Comparison of ENCODE assay signal across 1 cellular context in genomic region chr1:172531846-172532699, GRCh38.
A peak's percentile ranks its signal among the peaks of the same experiment; 100 is the strongest.
TF ChIP-seq lines count a peak whose summit lies in the region.

No MANE protein-coding gene starts in this region.

TF ChIP-seq in K562, 482 proteins besides CTCF, POLR2A, EP300 and RAD21 (continued from another document and continues in another):
- TF ChIP-seq, protein P1, sequence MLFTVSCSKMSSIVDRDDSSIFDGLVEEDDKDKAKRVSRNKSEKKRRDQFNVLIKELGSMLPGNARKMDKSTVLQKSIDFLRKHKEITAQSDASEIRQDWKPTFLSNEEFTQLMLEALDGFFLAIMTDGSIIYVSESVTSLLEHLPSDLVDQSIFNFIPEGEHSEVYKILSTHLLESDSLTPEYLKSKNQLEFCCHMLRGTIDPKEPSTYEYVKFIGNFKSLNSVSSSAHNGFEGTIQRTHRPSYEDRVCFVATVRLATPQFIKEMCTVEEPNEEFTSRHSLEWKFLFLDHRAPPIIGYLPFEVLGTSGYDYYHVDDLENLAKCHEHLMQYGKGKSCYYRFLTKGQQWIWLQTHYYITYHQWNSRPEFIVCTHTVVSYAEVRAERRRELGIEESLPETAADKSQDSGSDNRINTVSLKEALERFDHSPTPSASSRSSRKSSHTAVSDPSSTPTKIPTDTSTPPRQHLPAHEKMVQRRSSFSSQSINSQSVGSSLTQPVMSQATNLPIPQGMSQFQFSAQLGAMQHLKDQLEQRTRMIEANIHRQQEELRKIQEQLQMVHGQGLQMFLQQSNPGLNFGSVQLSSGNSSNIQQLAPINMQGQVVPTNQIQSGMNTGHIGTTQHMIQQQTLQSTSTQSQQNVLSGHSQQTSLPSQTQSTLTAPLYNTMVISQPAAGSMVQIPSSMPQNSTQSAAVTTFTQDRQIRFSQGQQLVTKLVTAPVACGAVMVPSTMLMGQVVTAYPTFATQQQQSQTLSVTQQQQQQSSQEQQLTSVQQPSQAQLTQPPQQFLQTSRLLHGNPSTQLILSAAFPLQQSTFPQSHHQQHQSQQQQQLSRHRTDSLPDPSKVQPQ (CRISPR knock-in tag; IDR thresholded peaks at IDR 0.05; ENCODE audit: borderline replicate concordance): no peak
- TF ChIP-seq CEBPB (tag; IDR thresholded peaks at IDR 0.05): peak; percentile 52
- TF ChIP-seq NCOA4 (IDR thresholded peaks at IDR 0.05; ENCODE audit: partially characterized antibody): no peak
- TF ChIP-seq ATF7 (IDR thresholded peaks at IDR 0.05): peak; percentile 99
- no peak for TF ChIP-seq POLR3A (IDR thresholded peaks at IDR 0.05; ENCODE audit: borderline replicate concordance, extremely low read depth, insufficient read depth, insufficient read length)
- no peak for TF ChIP-seq NFXL1 (CRISPR knock-in tag; IDR thresholded peaks at IDR 0.05)
- TF ChIP-seq, protein P2, sequence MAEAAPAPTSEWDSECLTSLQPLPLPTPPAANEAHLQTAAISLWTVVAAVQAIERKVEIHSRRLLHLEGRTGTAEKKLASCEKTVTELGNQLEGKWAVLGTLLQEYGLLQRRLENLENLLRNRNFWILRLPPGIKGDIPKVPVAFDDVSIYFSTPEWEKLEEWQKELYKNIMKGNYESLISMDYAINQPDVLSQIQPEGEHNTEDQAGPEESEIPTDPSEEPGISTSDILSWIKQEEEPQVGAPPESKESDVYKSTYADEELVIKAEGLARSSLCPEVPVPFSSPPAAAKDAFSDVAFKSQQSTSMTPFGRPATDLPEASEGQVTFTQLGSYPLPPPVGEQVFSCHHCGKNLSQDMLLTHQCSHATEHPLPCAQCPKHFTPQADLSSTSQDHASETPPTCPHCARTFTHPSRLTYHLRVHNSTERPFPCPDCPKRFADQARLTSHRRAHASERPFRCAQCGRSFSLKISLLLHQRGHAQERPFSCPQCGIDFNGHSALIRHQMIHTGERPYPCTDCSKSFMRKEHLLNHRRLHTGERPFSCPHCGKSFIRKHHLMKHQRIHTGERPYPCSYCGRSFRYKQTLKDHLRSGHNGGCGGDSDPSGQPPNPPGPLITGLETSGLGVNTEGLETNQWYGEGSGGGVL (CRISPR knock-in tag; IDR thresholded peaks at IDR 0.05): no peak
- no peak for TF ChIP-seq ZNF695 (CRISPR knock-in tag; IDR thresholded peaks at IDR 0.05)
- TF ChIP-seq PHF21A (IDR thresholded peaks at IDR 0.05; ENCODE audit: borderline replicate concordance, low read depth): no peak
- TF ChIP-seq PHF20 (IDR thresholded peaks at IDR 0.05; ENCODE audit: partially characterized antibody): no peak
- no peak for TF ChIP-seq ZNF324 (CRISPR knock-in tag; IDR thresholded peaks at IDR 0.05)
- no peak for TF ChIP-seq CHD4 (IDR thresholded peaks at IDR 0.05; ENCODE audit: insufficient read depth, insufficient replicate concordance, low read depth, low read length, poor library complexity, severe bottlenecking)
- TF ChIP-seq ZNF274 (IDR thresholded peaks at IDR 0.05; ENCODE audit: borderline replicate concordance, low read depth, low read length): no peak
- TF ChIP-seq WHSC1 (IDR thresholded peaks at IDR 0.05; ENCODE audit: low read length): no peak
- TF ChIP-seq, protein P3, sequence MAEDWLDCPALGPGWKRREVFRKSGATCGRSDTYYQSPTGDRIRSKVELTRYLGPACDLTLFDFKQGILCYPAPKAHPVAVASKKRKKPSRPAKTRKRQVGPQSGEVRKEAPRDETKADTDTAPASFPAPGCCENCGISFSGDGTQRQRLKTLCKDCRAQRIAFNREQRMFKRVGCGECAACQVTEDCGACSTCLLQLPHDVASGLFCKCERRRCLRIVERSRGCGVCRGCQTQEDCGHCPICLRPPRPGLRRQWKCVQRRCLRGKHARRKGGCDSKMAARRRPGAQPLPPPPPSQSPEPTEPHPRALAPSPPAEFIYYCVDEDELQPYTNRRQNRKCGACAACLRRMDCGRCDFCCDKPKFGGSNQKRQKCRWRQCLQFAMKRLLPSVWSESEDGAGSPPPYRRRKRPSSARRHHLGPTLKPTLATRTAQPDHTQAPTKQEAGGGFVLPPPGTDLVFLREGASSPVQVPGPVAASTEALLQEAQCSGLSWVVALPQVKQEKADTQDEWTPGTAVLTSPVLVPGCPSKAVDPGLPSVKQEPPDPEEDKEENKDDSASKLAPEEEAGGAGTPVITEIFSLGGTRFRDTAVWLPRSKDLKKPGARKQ (CRISPR knock-in tag; IDR thresholded peaks at IDR 0.05): no peak
- TF ChIP-seq MCM2 (IDR thresholded peaks at IDR 0.05; ENCODE audit: low read depth): no peak
- TF ChIP-seq, protein P4, sequence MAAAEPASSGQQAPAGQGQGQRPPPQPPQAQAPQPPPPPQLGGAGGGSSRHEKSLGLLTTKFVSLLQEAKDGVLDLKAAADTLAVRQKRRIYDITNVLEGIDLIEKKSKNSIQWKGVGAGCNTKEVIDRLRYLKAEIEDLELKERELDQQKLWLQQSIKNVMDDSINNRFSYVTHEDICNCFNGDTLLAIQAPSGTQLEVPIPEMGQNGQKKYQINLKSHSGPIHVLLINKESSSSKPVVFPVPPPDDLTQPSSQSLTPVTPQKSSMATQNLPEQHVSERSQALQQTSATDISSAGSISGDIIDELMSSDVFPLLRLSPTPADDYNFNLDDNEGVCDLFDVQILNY (CRISPR knock-in tag; IDR thresholded peaks at IDR 0.05): peak; percentile 29; the same call in 1 of the 2 replicates
- no peak; a peak in 1 of 4 replicates for TF ChIP-seq FOXA3 (CRISPR knock-in tag; conservative IDR thresholded peaks at IDR 0.05 in 1 of 2, IDR thresholded peaks at IDR 0.05 in 1 of 2)
- no peak for TF ChIP-seq HNRNPK (IDR thresholded peaks at IDR 0.05; ENCODE audit: low read depth, low read length, poor library complexity, severe bottlenecking)
- TF ChIP-seq ZNF589 (CRISPR knock-in tag; IDR thresholded peaks at IDR 0.05; ENCODE audit: low read depth): 0 out of 2 replicates have a peak, but pooled peaks have one; percentile 59
- no peak for TF ChIP-seq MXD1 (CRISPR knock-in tag; IDR thresholded peaks at IDR 0.05; ENCODE audit: borderline replicate concordance, poor library complexity, severe bottlenecking)
- TF ChIP-seq ZBTB43 (CRISPR knock-in tag; IDR thresholded peaks at IDR 0.05): peak; percentile 71
- TF ChIP-seq PTTG1 (tag; IDR thresholded peaks at IDR 0.05; ENCODE audit: low read depth): no peak
- TF ChIP-seq ZNF766 (CRISPR knock-in tag; conservative IDR thresholded peaks at IDR 0.05): peak; percentile 15
- no peak for TF ChIP-seq EGR1 (conservative IDR thresholded peaks at IDR 0.05)
- TF ChIP-seq, protein P5, sequence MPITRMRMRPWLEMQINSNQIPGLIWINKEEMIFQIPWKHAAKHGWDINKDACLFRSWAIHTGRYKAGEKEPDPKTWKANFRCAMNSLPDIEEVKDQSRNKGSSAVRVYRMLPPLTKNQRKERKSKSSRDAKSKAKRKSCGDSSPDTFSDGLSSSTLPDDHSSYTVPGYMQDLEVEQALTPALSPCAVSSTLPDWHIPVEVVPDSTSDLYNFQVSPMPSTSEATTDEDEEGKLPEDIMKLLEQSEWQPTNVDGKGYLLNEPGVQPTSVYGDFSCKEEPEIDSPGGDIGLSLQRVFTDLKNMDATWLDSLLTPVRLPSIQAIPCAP (CRISPR knock-in tag; IDR thresholded peaks at IDR 0.05; ENCODE audit: borderline replicate concordance): 0 out of 2 replicates have a peak, but pooled peaks have one; percentile 10
- no peak for TF ChIP-seq HMG20B (CRISPR knock-in tag; IDR thresholded peaks at IDR 0.05)
- no peak for TF ChIP-seq ZNF830 (CRISPR knock-in tag; IDR thresholded peaks at IDR 0.05)
- no peak for TF ChIP-seq ILK (tag; IDR thresholded peaks at IDR 0.05; ENCODE audit: borderline replicate concordance, low read depth)
- no peak for TF ChIP-seq HDAC6 (IDR thresholded peaks at IDR 0.05; ENCODE audit: low read depth, low read length)
- TF ChIP-seq POLR2G (IDR thresholded peaks at IDR 0.05; ENCODE audit: low read depth, low read length): no peak
- peak; percentile 81 for TF ChIP-seq CC2D1A (IDR thresholded peaks at IDR 0.05)
- no peak for TF ChIP-seq TAF15 (IDR thresholded peaks at IDR 0.05; ENCODE audit: low read depth, low read length)
- 0 out of 2 replicates have a peak, but pooled peaks have one; percentile 48 for TF ChIP-seq SMARCE1 (IDR thresholded peaks at IDR 0.05)
- TF ChIP-seq, protein P6, sequence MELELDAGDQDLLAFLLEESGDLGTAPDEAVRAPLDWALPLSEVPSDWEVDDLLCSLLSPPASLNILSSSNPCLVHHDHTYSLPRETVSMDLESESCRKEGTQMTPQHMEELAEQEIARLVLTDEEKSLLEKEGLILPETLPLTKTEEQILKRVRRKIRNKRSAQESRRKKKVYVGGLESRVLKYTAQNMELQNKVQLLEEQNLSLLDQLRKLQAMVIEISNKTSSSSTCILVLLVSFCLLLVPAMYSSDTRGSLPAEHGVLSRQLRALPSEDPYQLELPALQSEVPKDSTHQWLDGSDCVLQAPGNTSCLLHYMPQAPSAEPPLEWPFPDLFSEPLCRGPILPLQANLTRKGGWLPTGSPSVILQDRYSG (tag; conservative IDR thresholded peaks at IDR 0.05; ENCODE audit: low read depth): no peak
- TF ChIP-seq ZBED1 (IDR thresholded peaks at IDR 0.05): no peak
- no peak for TF ChIP-seq TCF3 (CRISPR knock-in tag; IDR thresholded peaks at IDR 0.05)
- TF ChIP-seq, protein P7, sequence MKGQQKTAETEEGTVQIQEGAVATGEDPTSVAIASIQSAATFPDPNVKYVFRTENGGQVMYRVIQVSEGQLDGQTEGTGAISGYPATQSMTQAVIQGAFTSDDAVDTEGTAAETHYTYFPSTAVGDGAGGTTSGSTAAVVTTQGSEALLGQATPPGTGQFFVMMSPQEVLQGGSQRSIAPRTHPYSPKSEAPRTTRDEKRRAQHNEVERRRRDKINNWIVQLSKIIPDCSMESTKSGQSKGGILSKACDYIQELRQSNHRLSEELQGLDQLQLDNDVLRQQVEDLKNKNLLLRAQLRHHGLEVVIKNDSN (CRISPR knock-in tag; IDR thresholded peaks at IDR 0.05): peak; percentile 73; the same call in 1 of the 2 replicates
- peak in 1 of 2 experiments; percentile 97; a peak in 2 of 4 replicates for TF ChIP-seq NONO (IDR thresholded peaks at IDR 0.05; ENCODE audit: low read depth in 2 of 2, low read length in 1 of 2)
- no peak for TF ChIP-seq SFPQ (IDR thresholded peaks at IDR 0.05; ENCODE audit: low read depth, low read length)
- TF ChIP-seq, protein P8, sequence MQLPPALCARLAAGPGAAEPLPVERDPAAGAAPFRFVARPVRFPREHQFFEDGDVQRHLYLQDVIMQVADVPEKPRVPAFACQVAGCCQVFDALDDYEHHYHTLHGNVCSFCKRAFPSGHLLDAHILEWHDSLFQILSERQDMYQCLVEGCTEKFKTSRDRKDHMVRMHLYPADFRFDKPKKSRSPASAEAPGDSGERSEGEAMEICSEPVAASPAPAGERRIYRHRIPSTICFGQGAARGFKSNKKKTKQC (CRISPR knock-in tag; IDR thresholded peaks at IDR 0.05): no peak; the same call in 1 of the 2 replicates
- TF ChIP-seq HMG20A (CRISPR knock-in tag; conservative IDR thresholded peaks at IDR 0.05): no peak
- TF ChIP-seq, protein P9, sequence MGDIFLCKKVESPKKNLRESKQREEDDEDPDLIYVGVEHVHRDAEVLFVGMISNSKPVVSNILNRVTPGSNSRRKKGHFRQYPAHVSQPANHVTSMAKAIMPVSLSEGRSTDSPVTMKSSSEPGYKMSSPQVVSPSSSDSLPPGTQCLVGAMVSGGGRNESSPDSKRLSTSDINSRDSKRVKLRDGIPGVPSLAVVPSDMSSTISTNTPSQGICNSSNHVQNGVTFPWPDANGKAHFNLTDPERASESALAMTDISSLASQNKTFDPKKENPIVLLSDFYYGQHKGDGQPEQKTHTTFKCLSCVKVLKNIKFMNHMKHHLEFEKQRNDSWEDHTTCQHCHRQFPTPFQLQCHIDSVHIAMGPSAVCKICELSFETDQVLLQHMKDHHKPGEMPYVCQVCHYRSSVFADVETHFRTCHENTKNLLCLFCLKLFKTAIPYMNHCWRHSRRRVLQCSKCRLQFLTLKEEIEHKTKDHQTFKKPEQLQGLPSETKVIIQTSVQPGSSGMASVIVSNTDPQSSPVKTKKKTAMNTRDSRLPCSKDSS (IDR thresholded peaks at IDR 0.05; ENCODE audit: low read depth, partially characterized antibody): no peak
- TF ChIP-seq ZNF707 (CRISPR knock-in tag; conservative IDR thresholded peaks at IDR 0.05): no peak; the same call in 1 of the 2 replicates
- peak; percentile 70; the same call in 1 of the 2 replicates for TF ChIP-seq ZBTB17 (CRISPR knock-in tag; IDR thresholded peaks at IDR 0.05)
- TF ChIP-seq TEAD4 (IDR thresholded peaks at IDR 0.05; ENCODE audit: low read length): peak; percentile 40; the same call in 1 of the 2 replicates
- TF ChIP-seq TEAD4 (CRISPR knock-in tag; IDR thresholded peaks at IDR 0.05; ENCODE audit: borderline replicate concordance): no peak
- TF ChIP-seq PML (IDR thresholded peaks at IDR 0.05; ENCODE audit: low read length): peak; percentile 93
- TF ChIP-seq TAL1 (IDR thresholded peaks at IDR 0.05): no peak
- TF ChIP-seq ZNF146 (CRISPR knock-in tag; IDR thresholded peaks at IDR 0.05; ENCODE audit: unreplicated experiment): no peak
- TF ChIP-seq ZNF347 (CRISPR knock-in tag; IDR thresholded peaks at IDR 0.05; ENCODE audit: low read depth): no peak
- TF ChIP-seq GATA2 (CRISPR knock-in tag; IDR thresholded peaks at IDR 0.05): 0 out of 2 replicates have a peak, but pooled peaks have one; percentile 36
- TF ChIP-seq NFYB (IDR thresholded peaks at IDR 0.05; ENCODE audit: extremely low read depth, insufficient read length): peak; percentile 89
- peak; percentile 64 for TF ChIP-seq EP400 (IDR thresholded peaks at IDR 0.05)
- TF ChIP-seq SRSF9 (IDR thresholded peaks at IDR 0.05; ENCODE audit: borderline replicate concordance, low read depth, low read length): no peak
